ENCODE assay signal across 14 cellular contexts in genomic region chr2:162839419-162839818, GRCh38. TPM values are rescaled to one million over a fixed set of nuclear protein-coding genes. Genes with fewer than 3 reads are reported as not detected.
DNase-seq lines count a peak whose midpoint lies in the region; ATAC-seq, FAIRE-seq and TF ChIP-seq lines count a peak whose summit lies in the region.
"Had no signal": no experiment of that assay in that cellular context is flagged by ENCODE, and none has a peak within 500 bp of the region (broad histone marks: within the 10 kb centered on the region; RNA-seq: fewer than 3 reads in every experiment).

No MANE protein-coding gene starts in this region.

- H2BK15ac ChIP-seq in H1 (ENCODE audit: low read length) = no peak overlapping the region

- no peak overlapping the region for H3K23ac ChIP-seq in H1 (ENCODE audit: insufficient read length)

- H3K4me3 ChIP-seq in H1 (ENCODE audit: extremely low read depth in 1 of 4, insufficient read depth in 2 of 4, low read depth in 3 of 4, low read length in 4 of 4) = peak overlapping the region; percentile 71 to 73 (median 72)
- H3K4me3 ChIP-seq: lower lobe of right lung had no signal

- no peaks in the 10 kb centered on the region for H3K36me3 ChIP-seq in H1 (ENCODE audit: control insufficient read depth in 2 of 4, insufficient read depth in 4 of 4, low read length in 3 of 4)
- H3K36me3 ChIP-seq: lower lobe of right lung had no signal

- ATAC-seq in GM19351 (IDR thresholded peaks at IDR 0.05; ENCODE audit: unreplicated experiment) = no peak

- no peak for TF ChIP-seq CTCF in H1 (IDR thresholded peaks at IDR 0.05; ENCODE audit: control extremely low read depth in 1 of 3, insufficient read depth in 1 of 3, low read depth in 1 of 3, low read length in 3 of 3)

- H3K9ac ChIP-seq in H1 (replicated peaks in 1 of 4; ENCODE audit: extremely low read depth in 1 of 4, low read depth in 3 of 4, low read length in 3 of 4) = no peak overlapping the region

- no peak overlapping the region; the same call in 1 of the 2 replicates for H4K8ac ChIP-seq in H1 (ENCODE audit: extremely low read depth, insufficient read depth, low read length)

- H2BK5ac ChIP-seq in H1 (ENCODE audit: low read depth, low read length) = no peak overlapping the region

- no peak overlapping the region for H3K27ac ChIP-seq in H1 (ENCODE audit: low read depth, low read length)
- H3K27ac ChIP-seq: lower lobe of right lung had no signal

- H3K4me2 ChIP-seq in H1 (ENCODE audit: insufficient read depth in 1 of 2, low read depth in 2 of 2, low read length in 2 of 2) = peak overlapping the region; percentile 90 to 99

- H3K18ac ChIP-seq in H1 (ENCODE audit: extremely low read depth, low read length) = peak overlapping the region; percentile 27; the same call in 1 of the 2 replicates

- H3K27me3 ChIP-seq in H1 (replicated peaks in 1 of 4; ENCODE audit: control insufficient read depth in 3 of 4, extremely low read depth in 1 of 4, insufficient read depth in 3 of 4, low read length in 3 of 4) = peaks cover 6 to 20% (median 14%) of the 10 kb centered on the region in 4 experiments

- H2BK12ac ChIP-seq in H1 (ENCODE audit: low read depth, low read length) = no peak overlapping the region

- no peak overlapping the region for H4K5ac ChIP-seq in H1 (ENCODE audit: insufficient read length, low read depth, low read length)

- no peak overlapping the region for H2AK5ac ChIP-seq in H1 (ENCODE audit: low read depth, low read length)

- peaks cover 0 to 2% of the 10 kb centered on the region in 2 experiments for H4K20me1 ChIP-seq in H1 (replicated peaks in 1 of 2; ENCODE audit: control insufficient read depth in 1 of 2, insufficient read depth in 2 of 2, low read length in 2 of 2)

- DNase-seq in HT1080 (ENCODE audit: low read depth) (peak; percentile 1), NCI-H510A (lab: John Stamatoyannopoulos, UW) (peak; percentile 65), H1 (ENCODE audit: low read depth in 1 of 2, low spot score in 2 of 2) (peak in 1 of 2 experiments; percentile 58), putamen (ENCODE audit: low spot score) (peak; percentile 6), GM19239 (ENCODE audit: insufficient read length, low spot score) (no peak)
- DNase-seq in activated naive CD4-positive, alpha-beta T cell (lab: John Stamatoyannopoulos, UW) = no peak
- no peak for DNase-seq in NK-92 treated with Interleukin-12 subunit alpha and Interleukin-12 subunit beta, amount 100 ng/mL, for 24 hours (lab: John Stamatoyannopoulos, UW)
- DNase-seq: activated effector memory CD4-positive, alpha-beta T cell treated with anti-CD3 and anti-CD28 coated beads, Interleukin-2, amount 50 U/mL, for 16 hours; lower lobe of right lung; stimulated activated CD4-positive, alpha-beta T cell treated with anti-CD3 and anti-CD28 coated beads, Interleukin-15, amount 100 ng/mL, for 24 hours had no signal

- peak overlapping the region; percentile 5 for H3K56ac ChIP-seq in H1 (replicated peaks; ENCODE audit: insufficient read length, low read depth, low read length)

- H3K4me1 ChIP-seq in H1 (replicated peaks in 1 of 4; ENCODE audit: control insufficient read depth in 3 of 4, insufficient read depth in 4 of 4, low read length in 3 of 4) = peaks cover 0 to 8% (median 0%) of the 10 kb centered on the region in 4 experiments; a peak in 3 of 7 replicates
- H3K4me1 ChIP-seq: lower lobe of right lung had no signal

- no peak for TF ChIP-seq POLR2A in H1 (IDR thresholded peaks at IDR 0.05; ENCODE audit: control extremely low read depth in 1 of 2, low read depth in 2 of 2, low read length in 2 of 2)

- TF ChIP-seq EP300 in H1 (IDR thresholded peaks at IDR 0.05; ENCODE audit: borderline replicate concordance in 1 of 2, low read depth in 2 of 2, low read length in 2 of 2) = no peak

- H3K9me3 ChIP-seq in H1 (ENCODE audit: insufficient read depth in 2 of 2, low read depth in 1 of 2, low read length in 1 of 2) = no peaks in the 10 kb centered on the region
- H3K9me3 ChIP-seq: lower lobe of right lung had no signal

- no peaks in the 10 kb centered on the region for H3K79me2 ChIP-seq in H1 (ENCODE audit: control insufficient read depth in 1 of 2, insufficient read depth in 2 of 2, low read length in 2 of 2)

- H3K23me2 ChIP-seq in H1 (ENCODE audit: low read depth, low read length) = peaks cover 12% of the 10 kb centered on the region; the same call in 1 of the 2 replicates

- CTCF ChIA-PET in H1 (lab: Charles Lee; ENCODE audit: partially characterized antibody) = interaction anchor here (0.6 to 1.3 kb wide), 4 partner anchors 24 to 439 kb away, joined by 3 to 5 read pairs (median 4); no protein-coding TSS in a partner anchor

- FAIRE-seq in H1 (lab: Jason Lieb, UNC) = no peak
- no peak for FAIRE-seq in GM19239 (lab: Jason Lieb, UNC)

- 8% methylated on average over 19 of the region's 19 CpGs; no CpG with 5 or more reads in 1 of the 2 experiments for WGBS in H1 (ENCODE audit: extremely low coverage in 1 of 2, insufficient coverage in 1 of 2, insufficient read length in 1 of 2, insufficient replicate concordance in 2 of 2, low coverage in 1 of 2, low lambda C conversion rate in 2 of 2, missing lambda C conversion rate in 1 of 2), 2 experiments

- POLR2A ChIA-PET in H1 (lab: Charles Lee; ENCODE audit: partially characterized antibody) = interaction anchor here (0.6 kb wide), 1 partner anchor 248 kb away, joined by 3 read pairs; no protein-coding TSS in a partner anchor

- no peak for TF ChIP-seq RAD21 in H1 (IDR thresholded peaks at IDR 0.05 in 1 of 2, conservative IDR thresholded peaks at IDR 0.05 in 1 of 2; ENCODE audit: low read depth in 2 of 2, low read length in 2 of 2)

- H4K91ac ChIP-seq in H1 (replicated peaks; ENCODE audit: insufficient read length, low read length) = no peak overlapping the region

- no peak overlapping the region for H3K14ac ChIP-seq in H1 (ENCODE audit: insufficient read length)

- H2BK20ac ChIP-seq in H1 (ENCODE audit: low read length) = no peak overlapping the region

- H2BK120ac ChIP-seq in H1 (replicated peaks; ENCODE audit: low read depth, low read length) = no peak overlapping the region

- no peaks in the 10 kb centered on the region for H3K79me1 ChIP-seq in H1 (ENCODE audit: low read depth, low read length)

- peak overlapping the region; percentile 63 for H2AFZ ChIP-seq in H1 (ENCODE audit: low read length)

- H3K4ac ChIP-seq in H1 (replicated peaks; ENCODE audit: insufficient read length, low read depth, low read length) = no peak overlapping the region

TF ChIP-seq in H1, 55 proteins besides CTCF, POLR2A, EP300 and RAD21:
- TF ChIP-seq FOSL1 (IDR thresholded peaks at IDR 0.05; ENCODE audit: insufficient read depth, low read depth, low read length) (no peak), USF2 (IDR thresholded peaks at IDR 0.05; ENCODE audit: low read length) (no peak), KDM4A (IDR thresholded peaks at IDR 0.05; ENCODE audit: low read depth, low read length, severe bottlenecking) (peak; percentile 67), MAFK (IDR thresholded peaks at IDR 0.05; ENCODE audit: low read depth, low read length) (no peak), GABPA (IDR thresholded peaks at IDR 0.05; ENCODE audit: borderline replicate concordance, insufficient read depth, low read length) (no peak), BRCA1 (IDR thresholded peaks at IDR 0.05; ENCODE audit: low read depth, low read length) (no peak), SUZ12 (IDR thresholded peaks at IDR 0.05; ENCODE audit: low read length) (peak; percentile 32; the same call in 1 of the 2 replicates)

RNA-seq across cellular contexts. Expression of gene KCNH7, which starts 0.9 kb away (rescaled TPM):
- not detected in 2 replicates for total RNA-seq in HT1080 (2014; rRNA removed; shearing (Covaris generic))
- polyA plus RNA-seq in HT1080 (2015; cell fraction: cytosol; rRNA removed) = 0.06 TPM in 1 of 2 replicates, not detected in the other
- not detected in 2 replicates for polyA plus RNA-seq in HT1080 (2015; cell fraction: nucleus; rRNA removed)
- 0.88 and 1.7 TPM in 2 replicates for total RNA-seq in H1 (2021; fragmentation: NEBNext Ultra II Directional; extraction: Animal tissue kit (Norgen Biotek cat#: 25700))
- 0.30 and 0.36 TPM in 2 replicates for polyA plus RNA-seq in H1 (2011; rRNA removed)
- 0.71 TPM for polyA plus RNA-seq in H1 (2011; cell fraction: cytosol; rRNA removed)
- 0.41 TPM for polyA plus RNA-seq in H1 (2011; cell fraction: nucleus; rRNA removed)
- 0.23 to 0.75 TPM (median 0.44 TPM) in 4 replicates for polyA plus RNA-seq in H1 (2012, experiment 1 of 2)
- 0.10 TPM for polyA plus RNA-seq in H1 (2012, experiment 2 of 2)
- 1.5 TPM for polyA plus RNA-seq in H1 (2013, experiment 1 of 2)
- polyA plus RNA-seq in H1 (2013, experiment 2 of 2) = 1.4 TPM
- polyA minus RNA-seq in H1 (2011; rRNA and poly(A)+ RNA removed) = 2.9 and 3.6 TPM in 2 replicates
- polyA minus RNA-seq in H1 (2011; cell fraction: cytosol; rRNA and poly(A)+ RNA removed) = 1.8 TPM
- polyA minus RNA-seq in H1 (2011; cell fraction: nucleus; rRNA and poly(A)+ RNA removed) = 9.3 TPM
- total RNA-seq: NCI-H460, subcutaneous adipose tissue had no signal
- polyA plus RNA-seq: esophagus had no signal

Comparison
In these comparisons a context has a peak if more than half of its experiments do, and no peak if none do; other contexts are left out.
1. DNase-seq: peak in HT1080 (single experiment), NCI-H510A (single experiment) and putamen (single experiment); none in activated naive CD4-positive, alpha-beta T cell (0 of 4), NK-92 treated with Interleukin-12 subunit alpha and Interleukin-12 subunit beta, amount 100 ng/mL, for 24 hours (single experiment) and GM19239 (single experiment).